ENCODE assay signal across 11 cellular contexts in genomic region chr3:146883292-146883691, GRCh38.
"Had no signal": no experiment of that assay in that cellular context is flagged by ENCODE, and none has a peak within 500 bp of the region (broad histone marks: within the 10 kb centered on the region; RNA-seq: fewer than 3 reads in every experiment).

No MANE protein-coding gene starts in this region.

- H3K27ac ChIP-seq: colonic mucosa, gastroesophageal sphincter, heart right ventricle, ovary, sigmoid colon, spleen, VCaP had no signal

- H3K27me3 ChIP-seq: colonic mucosa, gastroesophageal sphincter, heart right ventricle, ovary, sigmoid colon, spleen had no signal

- H3K4me1 ChIP-seq: colonic mucosa, gastroesophageal sphincter, heart right ventricle, sigmoid colon, spleen had no signal

- H3K4me3 ChIP-seq: colonic mucosa, gastroesophageal sphincter, heart right ventricle, ovary, sigmoid colon, spleen had no signal

- H3K36me3 ChIP-seq: colonic mucosa, gastroesophageal sphincter, heart right ventricle, ovary, sigmoid colon, spleen had no signal

- H3K9me3 ChIP-seq: colonic mucosa, gastroesophageal sphincter, heart right ventricle, ovary, sigmoid colon had no signal

- ATAC-seq: activated T-helper 17 cell treated with anti-CD3 and anti-CD28 coated beads, Interleukin-2, amount 50 U/mL, for 72 hours; gastroesophageal sphincter; heart right ventricle; stimulated activated naive CD8-positive, alpha-beta T cell treated with anti-CD3 and anti-CD28 coated beads, Interleukin-15, amount 100 ng/mL, for 72 hours had no signal

- DNase-seq: activated CD4-positive, alpha-beta T cell treated with anti-CD3 and anti-CD28 coated beads, Interleukin-2, amount 50 U/mL, for 48 hours; activated naive CD4-positive, alpha-beta T cell treated with anti-CD3 and anti-CD28 coated beads, Interleukin-2, amount 10 ng/mL, durations not matched to agents 7 days and 5 days; colonic mucosa; heart right ventricle; ovary; sigmoid colon; spleen; stimulated activated naive CD8-positive, alpha-beta T cell treated with anti-CD3 and anti-CD28 coated beads, Interleukin-15, amount 100 ng/mL, for 72 hours had no signal
